In genomic region chr12:3293446-3294161, GRCh38 we compare ENCODE assay signal across 14 cellular contexts.
DNase-seq lines count a peak whose midpoint lies in the region; ATAC-seq and TF ChIP-seq lines count a peak whose summit lies in the region.
"Had no signal": no experiment of that assay in that cellular context is flagged by ENCODE, and none has a peak within 500 bp of the region (broad histone marks: within the 10 kb centered on the region; RNA-seq: fewer than 3 reads in every experiment).

No MANE protein-coding gene starts in this region.

- no peaks in the 10 kb centered on the region for H3K9me3 ChIP-seq in testis
- H3K9me3 ChIP-seq: pancreas had no signal

- H3K36me3 ChIP-seq in testis (ENCODE audit: low read depth, missing control alignments): no peaks in the 10 kb centered on the region
- H3K36me3 ChIP-seq: pancreas had no signal

- H3K27ac ChIP-seq in testis: no peak overlapping the region
- H3K27ac ChIP-seq: pancreas had no signal

- 51 to 56% methylated on average over 13 to 18 of the region's 18 CpGs for WGBS in testis, 2 donors

- DNase-seq in Right ventricle myocardium superior (no peak), Right ventricle myocardium inferior (ENCODE audit: missing footprints) (no peak), RPMI7951 (ENCODE audit: low read depth) (peak; percentile 39), fibroblast of the aortic adventitia (ENCODE audit: low read depth) (peak; percentile 56), testis (peak; percentile 46), DMS153 treated with DMSO at 0.1 percent for 48 hours (lab: John Stamatoyannopoulos, UW; ENCODE audit: unreplicated experiment) (no peak), KG1 (lab: John Stamatoyannopoulos, UW) (no peak)
- DNase-seq in activated CD4-positive, alpha-beta T cell treated with anti-CD3 and anti-CD28 coated beads, Interleukin-2, amount 50 U/mL, for 4 hours: no peak
- DNase-seq: activated CD4-positive, CD25-positive, alpha-beta regulatory T cell treated with anti-CD3 and anti-CD28 coated beads, Interleukin-2, amount 50 U/mL, for 72 hours; activated T-cell treated with anti-CD3 and anti-CD28 coated beads, Interleukin-2, amount 50 U/mL, for 48 hours; amygdala; endodermal cell; pancreas; SIG-M5 had no signal

- peak; percentile 18 for TF ChIP-seq CTCF in fibroblast of the aortic adventitia (IDR thresholded peaks at IDR 0.05; ENCODE audit: insufficient read depth, low read length)
- no peak for TF ChIP-seq CTCF in testis (IDR thresholded peaks at IDR 0.05)

- no peak for TF ChIP-seq POLR2A in testis (IDR thresholded peaks at IDR 0.05)

- peaks cover 7% of the 10 kb centered on the region for H3K4me1 ChIP-seq in testis

- ATAC-seq in Right ventricle myocardium superior (ENCODE audit: poor library complexity) (peak; percentile 4), Right ventricle myocardium inferior (no peak)

- H3K4me3 ChIP-seq in fibroblast of the aortic adventitia (ENCODE audit: low read depth, low read length) (no peak overlapping the region), testis (no peak overlapping the region)
- H3K4me3 ChIP-seq: pancreas had no signal

- intact Hi-C loops in Right ventricle myocardium superior (cut with DNase I): no loop called here
- intact Hi-C loops in Right ventricle myocardium inferior (cut with DNase I): no loop called here
- intact Hi-C loops in testis (cut with DNase I; ENCODE audit: low total_unique reads): no loop called here

- no peaks in the 10 kb centered on the region for H3K27me3 ChIP-seq in testis
- H3K27me3 ChIP-seq: pancreas had no signal

Comparison
In these comparisons a context has a peak if more than half of its experiments do, and no peak if none do; other contexts are left out.
1. DNase-seq: peak in RPMI7951 (single experiment), fibroblast of the aortic adventitia (single experiment) and testis (single experiment); none in Right ventricle myocardium superior (single experiment), Right ventricle myocardium inferior (single experiment), DMS153 treated with DMSO at 0.1 percent for 48 hours (single experiment), KG1 (single experiment) and activated CD4-positive, alpha-beta T cell treated with anti-CD3 and anti-CD28 coated beads, Interleukin-2, amount 50 U/mL, for 4 hours (0 of 2).